ENCODE assay signal across 9 cellular contexts in genomic region chr4:3285558-3286334, GRCh38. TPM values are rescaled to one million over a fixed set of nuclear protein-coding genes. Genes with fewer than 3 reads are reported as not detected.
DNase-seq lines count a peak whose midpoint lies in the region; ATAC-seq and TF ChIP-seq lines count a peak whose summit lies in the region.
"Had no signal": no experiment of that assay in that cellular context is flagged by ENCODE, and none has a peak within 500 bp of the region (broad histone marks: within the 10 kb centered on the region; RNA-seq: fewer than 3 reads in every experiment).

No MANE protein-coding gene starts in this region.

- peak; percentile 49 for DNase-seq in AG09309 (ENCODE audit: low read depth)
- DNase-seq in MCF 10A (ENCODE audit: unreplicated experiment), result peak; percentile 74
- no peak for DNase-seq in stimulated activated naive CD8-positive, alpha-beta T cell treated with anti-CD3 and anti-CD28 coated beads, Interleukin-15, Interleukin-2, amounts not matched to agents 100 U/mL and 50 U/mL, for 24 hours
- no peak for DNase-seq in NCI-H69 (lab: John Stamatoyannopoulos, UW)
- no peak for DNase-seq in effector CD4-positive, alpha-beta T cell
- no peak for DNase-seq in COLO668 (lab: John Stamatoyannopoulos, UW; ENCODE audit: unreplicated experiment)
- DNase-seq: heart right ventricle had no signal

- POLR2A ChIA-PET in MCF 10A (lab: Yijun Ruan, JAX), result interaction anchor here (1.6 kb wide), 1 partner anchor 9 kb away, joined by 4 read pairs; no protein-coding TSS in a partner anchor

- no peaks in the 10 kb centered on the region for H3K9me3 Mint-ChIP-seq in MCF 10A (ENCODE audit: unreplicated experiment)

- no peak overlapping the region for H3K4me3 ChIP-seq in AG09309 (ENCODE audit: control insufficient read depth, low read depth, low read length)
- H3K4me3 ChIP-seq: heart right ventricle had no signal

- H3K27ac Mint-ChIP-seq in MCF 10A (ENCODE audit: low read depth, unreplicated experiment), result peak overlapping the region; percentile 69

- H3K36me3 Mint-ChIP-seq in MCF 10A (ENCODE audit: insufficient read depth, unreplicated experiment), result no peaks in the 10 kb centered on the region

- intact Hi-C loops in MCF 10A (cut with micrococcal nuclease), result no loop called here

- CTCF ChIA-PET in MCF 10A (lab: Yijun Ruan, JAX), result no interaction called here

- H3K4me3 Mint-ChIP-seq in MCF 10A (ENCODE audit: unreplicated experiment), result peak overlapping the region; percentile 50

- ATAC-seq in GM19372 (IDR thresholded peaks at IDR 0.05; ENCODE audit: low read depth, unreplicated experiment), result peak; percentile 91
- peak; percentile 89 for ATAC-seq in HG03432 (IDR thresholded peaks at IDR 0.05; ENCODE audit: unreplicated experiment)
- peak; percentile 37 for ATAC-seq in stimulated activated naive CD8-positive, alpha-beta T cell treated with anti-CD3 and anti-CD28 coated beads, Interleukin-15, Interleukin-2, amounts not matched to agents 100 U/mL and 50 U/mL, for 24 hours

- peaks cover 18% of the 10 kb centered on the region for H3K4me1 Mint-ChIP-seq in MCF 10A (ENCODE audit: insufficient read depth, unreplicated experiment)

- peaks cover 3% of the 10 kb centered on the region for H3K27me3 Mint-ChIP-seq in MCF 10A (ENCODE audit: insufficient read depth, unreplicated experiment)

- no TSS peak for BruUV-seq in MCF 10A (replicated peaks; lab: Mats Ljungman, UMichigan)

- no peak for TF ChIP-seq CTCF in AG09309 (IDR thresholded peaks at IDR 0.05; ENCODE audit: control insufficient read depth, insufficient read depth, low read depth, low read length, missing control alignments)
- no peak for TF ChIP-seq CTCF in MCF 10A (IDR thresholded peaks at IDR 0.05; ENCODE audit: unreplicated experiment)

RNA-seq across cellular contexts. Expression of gene RGS12, which starts 7.1 kb away (rescaled TPM):
- total RNA-seq in MCF 10A (2022), result 28.3 and 36.0 TPM in 2 replicates

RNA-seq across cellular contexts. Expression of gene MSANTD1, which starts 36.8 kb away (rescaled TPM):
- total RNA-seq in MCF 10A (2022), result 0.37 and 0.66 TPM in 2 replicates

Comparison
In these comparisons a context has a peak if more than half of its experiments do, and no peak if none do; other contexts are left out.
1. DNase-seq: peak in AG09309 (single experiment) and MCF 10A (single experiment); none in stimulated activated naive CD8-positive, alpha-beta T cell treated with anti-CD3 and anti-CD28 coated beads, Interleukin-15, Interleukin-2, amounts not matched to agents 100 U/mL and 50 U/mL, for 24 hours (single experiment), NCI-H69 (single experiment), effector CD4-positive, alpha-beta T cell (single experiment) and COLO668 (single experiment).
2. ATAC-seq: peak in every context shown above with its lines; median percentile 91 in GM19372; 89 in HG03432; 37 in stimulated activated naive CD8-positive, alpha-beta T cell treated with anti-CD3 and anti-CD28 coated beads, Interleukin-15, Interleukin-2, amounts not matched to agents 100 U/mL and 50 U/mL, for 24 hours.